Comparison of ENCODE assay signal across 15 cellular contexts in the genomic region with DNA sequence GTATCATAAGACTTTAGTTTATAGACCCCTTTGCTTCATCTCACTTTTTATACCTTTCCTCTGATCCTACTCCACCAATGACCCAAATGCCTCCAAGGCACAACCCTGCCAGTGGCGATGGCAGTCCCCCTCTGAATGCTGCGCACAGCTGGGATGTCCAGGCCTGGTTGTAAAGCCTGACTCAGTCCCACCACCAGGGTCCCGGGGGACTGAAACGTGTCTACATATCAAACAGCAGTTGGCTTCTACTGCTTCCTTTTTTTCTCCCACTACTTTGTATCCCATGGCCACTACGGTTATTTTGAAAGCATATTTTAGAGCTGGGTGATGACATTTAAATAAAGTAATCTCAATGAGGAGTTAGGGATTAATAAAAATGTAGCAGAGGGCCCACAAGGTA.
DNase-seq lines count a peak whose midpoint lies in the region; ATAC-seq and TF ChIP-seq lines count a peak whose summit lies in the region.
"Had no signal": no experiment of that assay in that cellular context is flagged by ENCODE, and none has a peak within 500 bp of the region (broad histone marks: within the 10 kb centered on the region; RNA-seq: fewer than 3 reads in every experiment).

No MANE protein-coding gene starts in this region.

- H3F3A ChIP-seq in GM23338 (replicated peaks; ENCODE audit: low read depth) = no peaks in the 10 kb centered on the region

- DNase-seq in BE2C = peak; percentile 41
- no peak for DNase-seq in GM23338 (ENCODE audit: low spot score)
- no peak for DNase-seq in esophagus muscularis mucosa (ENCODE audit: extremely low spot score)
- DNase-seq in H9 = no peak
- no peak for DNase-seq in OCI-M1 (lab: John Stamatoyannopoulos, UW)
- DNase-seq: 8988T; CD4-positive, alpha-beta memory T cell; DMS153; DMS79; GF-D8; HCEC 1CT had no signal

- no peak overlapping the region for H3K4me3 ChIP-seq in BE2C (ENCODE audit: low read depth, low read length)
- H3K4me3 ChIP-seq in GM23338 = no peak overlapping the region
- H3K4me3 ChIP-seq in esophagus muscularis mucosa = no peak overlapping the region

- no peak overlapping the region for H3K56ac ChIP-seq in H9 (ENCODE audit: insufficient read length, low read depth, low read length)

- no peak overlapping the region for H2BK15ac ChIP-seq in H9 (ENCODE audit: low read depth, low read length)

- no peak overlapping the region for H4K5ac ChIP-seq in H9 (ENCODE audit: insufficient read length, low read depth, low read length)

- H3K4ac ChIP-seq in H9 (ENCODE audit: low read depth, low read length) = no peak overlapping the region

- H3K18ac ChIP-seq in H9 (ENCODE audit: insufficient read length, low read depth, low read length) = no peak overlapping the region

- no peak overlapping the region for H2BK20ac ChIP-seq in H9 (ENCODE audit: low read depth, low read length, poor library complexity, severe bottlenecking)

- H3K4me1 Mint-ChIP-seq in GM23338 = no peaks in the 10 kb centered on the region
- peaks cover 0 to 6% of the 10 kb centered on the region in 2 experiments; a peak in 2 of 4 replicates for H3K4me1 Mint-ChIP-seq in H9
- H3K4me1 Mint-ChIP-seq: B cell; CD14-positive monocyte; CD4-positive, alpha-beta memory T cell had no signal

- TF ChIP-seq CTCF in BE2C (IDR thresholded peaks at IDR 0.05; ENCODE audit: low read depth, low read length) = no peak
- no peak for TF ChIP-seq CTCF in GM23338 (conservative IDR thresholded peaks at IDR 0.05; ENCODE audit: low read depth in 2 of 2)
- TF ChIP-seq CTCF in VCaP (conservative IDR thresholded peaks at IDR 0.05) = no peak
- no peak for TF ChIP-seq CTCF in esophagus muscularis mucosa (IDR thresholded peaks at IDR 0.05)
- TF ChIP-seq CTCF in H9 (conservative IDR thresholded peaks at IDR 0.05) = no peak

- no peaks in the 10 kb centered on the region for H3K9me2 ChIP-seq in GM23338 (ENCODE audit: insufficient read depth)

- no peak overlapping the region for H3K23ac ChIP-seq in H9 (ENCODE audit: insufficient read length, low read depth, low read length)

- no peak overlapping the region for H4K91ac ChIP-seq in H9 (ENCODE audit: insufficient read length, low read depth, low read length)

- peak overlapping the region; percentile 24 for H3K27ac Mint-ChIP-seq in GM23338
- H3K27ac Mint-ChIP-seq in H9 = no peak overlapping the region; a peak in 1 of 7 replicates
- H3K27ac Mint-ChIP-seq: B cell; CD14-positive monocyte; CD4-positive, alpha-beta memory T cell had no signal

- H3K36me3 Mint-ChIP-seq in GM23338 (ENCODE audit: low read depth) = peaks cover 3% of the 10 kb centered on the region; the same call in 2 of the 3 replicates
- peaks cover 0 to 6% (median 2%) of the 10 kb centered on the region in 3 experiments; a peak in 4 of 7 replicates for H3K36me3 Mint-ChIP-seq in H9 (ENCODE audit: insufficient read depth in 1 of 3, low read depth in 3 of 3)
- H3K36me3 Mint-ChIP-seq: CD14-positive monocyte; CD4-positive, alpha-beta memory T cell had no signal

- H4K20me1 ChIP-seq in GM23338 (replicated peaks; ENCODE audit: insufficient read depth) = no peaks in the 10 kb centered on the region
- no peaks in the 10 kb centered on the region for H4K20me1 ChIP-seq in H9 (ENCODE audit: control insufficient read depth, insufficient read depth, insufficient read length)

- no peak overlapping the region for H3K9ac ChIP-seq in H9 (ENCODE audit: extremely low read depth, insufficient read length, low read length)

- no peak overlapping the region for H2BK120ac ChIP-seq in H9 (ENCODE audit: low read depth, low read length, poor library complexity, severe bottlenecking)

- H3K9me3 Mint-ChIP-seq in GM23338 (peaks cover 7% of the 10 kb centered on the region; the same call in 1 of the 3 replicates), H9 (peaks cover 6 to 9% of the 10 kb centered on the region in 2 experiments; a peak in 4 of 5 replicates)

- H3K9me3 ChIP-seq in BE2C (no peaks in the 10 kb centered on the region), esophagus muscularis mucosa (no peaks in the 10 kb centered on the region), H9 (ENCODE audit: control insufficient read depth, low read depth, low read length) (no peaks in the 10 kb centered on the region)

- H2AFZ ChIP-seq in GM23338 = no peak overlapping the region; the same call in 1 of the 2 replicates
- no peak overlapping the region for H2AFZ ChIP-seq in H9 (ENCODE audit: low read length)

- H3K27me3 ChIP-seq in BE2C (no peaks in the 10 kb centered on the region; the same call in 1 of the 2 replicates), GM23338 (ENCODE audit: insufficient read depth) (no peaks in the 10 kb centered on the region), esophagus muscularis mucosa (no peaks in the 10 kb centered on the region), H9 (ENCODE audit: insufficient read depth, low read length) (no peaks in the 10 kb centered on the region)

- H3K4me2 ChIP-seq in GM23338 (no peak overlapping the region), H9 (ENCODE audit: insufficient read depth, insufficient read length, low read length) (no peak overlapping the region)

- intact Hi-C loops in esophagus muscularis mucosa (cut with DNase I) = no loop called here

- no peak overlapping the region for H3T11ph ChIP-seq in H9 (ENCODE audit: low read length)

- no peak overlapping the region for H2BK12ac ChIP-seq in H9 (ENCODE audit: insufficient read length, low read depth, low read length)

- H3K23me2 ChIP-seq in H9 (ENCODE audit: insufficient read length, low read depth, low read length, poor library complexity, severe bottlenecking) = no peaks in the 10 kb centered on the region

- H4K8ac ChIP-seq in H9 (replicated peaks; ENCODE audit: insufficient read length, low read depth, low read length) = no peak overlapping the region

- no peak overlapping the region for H2AK5ac ChIP-seq in H9 (ENCODE audit: insufficient read length, low read length)

- TF ChIP-seq EP300 in esophagus muscularis mucosa (IDR thresholded peaks at IDR 0.05) = no peak

- H3K27ac ChIP-seq in GM23338 (ENCODE audit: low read depth) (no peak overlapping the region), VCaP (peak overlapping the region; percentile 32; the same call in 1 of the 2 replicates), esophagus muscularis mucosa (replicated peaks in 1 of 4) (no peak overlapping the region), H9 (ENCODE audit: insufficient read length, low read depth, low read length) (no peak overlapping the region)

- no peaks in the 10 kb centered on the region for H3K36me3 ChIP-seq in BE2C
- peaks cover 4% of the 10 kb centered on the region; the same call in 1 of the 2 replicates for H3K36me3 ChIP-seq in GM23338 (ENCODE audit: insufficient read depth)
- H3K36me3 ChIP-seq in esophagus muscularis mucosa = no peaks in the 10 kb centered on the region

- no peak overlapping the region for H3K4me3 Mint-ChIP-seq in GM23338
- H3K4me3 Mint-ChIP-seq in H9 = no peak overlapping the region
- H3K4me3 Mint-ChIP-seq: B cell; CD14-positive monocyte; CD4-positive, alpha-beta memory T cell had no signal

- no peak overlapping the region for H3K14ac ChIP-seq in H9 (ENCODE audit: insufficient read depth, low read length)

- no peaks in the 10 kb centered on the region for H3K79me1 ChIP-seq in H9 (ENCODE audit: insufficient read depth, low read depth, low read length, poor library complexity, severe bottlenecking)

- WGBS in esophagus muscularis mucosa = 80% methylated on average over 5 of the region's 5 CpGs
- no CpG with 5 or more reads among the region's 5 CpGs for WGBS in H9 (ENCODE audit: extremely low coverage, insufficient read length, low lambda C conversion rate)

- no peak overlapping the region for H2BK5ac ChIP-seq in H9 (ENCODE audit: insufficient read length, low read length)

- H3K79me2 ChIP-seq in GM23338 (replicated peaks; ENCODE audit: insufficient read depth) (no peaks in the 10 kb centered on the region), H9 (ENCODE audit: insufficient read depth, low read length) (no peaks in the 10 kb centered on the region)

- H3K27me3 Mint-ChIP-seq in GM23338 (ENCODE audit: insufficient read depth, low read depth, poor library complexity) (peaks cover 4% of the 10 kb centered on the region), H9 (ENCODE audit: low read depth) (no peaks in the 10 kb centered on the region; the same call in 1 of the 2 replicates)
- H3K27me3 Mint-ChIP-seq: B cell; CD4-positive, alpha-beta memory T cell had no signal

- no peaks in the 10 kb centered on the region for H3K4me1 ChIP-seq in BE2C
- H3K4me1 ChIP-seq in GM23338 (ENCODE audit: insufficient read depth) = peaks cover 4% of the 10 kb centered on the region; the same call in 1 of the 2 replicates
- no peaks in the 10 kb centered on the region for H3K4me1 ChIP-seq in esophagus muscularis mucosa
- H3K4me1 ChIP-seq in H9 (ENCODE audit: insufficient read depth, low read length) = no peaks in the 10 kb centered on the region

- no peak for TF ChIP-seq POLR2A in esophagus muscularis mucosa (IDR thresholded peaks at IDR 0.05; ENCODE audit: low read depth)

- no peak for ATAC-seq in GM23338
- ATAC-seq in GM19035 (IDR thresholded peaks at IDR 0.05; ENCODE audit: unreplicated experiment) = no peak

TF ChIP-seq in GM23338, 12 proteins besides CTCF, POLR2A, EP300 and RAD21 (continues in another document):
- TF ChIP-seq, protein P1, sequence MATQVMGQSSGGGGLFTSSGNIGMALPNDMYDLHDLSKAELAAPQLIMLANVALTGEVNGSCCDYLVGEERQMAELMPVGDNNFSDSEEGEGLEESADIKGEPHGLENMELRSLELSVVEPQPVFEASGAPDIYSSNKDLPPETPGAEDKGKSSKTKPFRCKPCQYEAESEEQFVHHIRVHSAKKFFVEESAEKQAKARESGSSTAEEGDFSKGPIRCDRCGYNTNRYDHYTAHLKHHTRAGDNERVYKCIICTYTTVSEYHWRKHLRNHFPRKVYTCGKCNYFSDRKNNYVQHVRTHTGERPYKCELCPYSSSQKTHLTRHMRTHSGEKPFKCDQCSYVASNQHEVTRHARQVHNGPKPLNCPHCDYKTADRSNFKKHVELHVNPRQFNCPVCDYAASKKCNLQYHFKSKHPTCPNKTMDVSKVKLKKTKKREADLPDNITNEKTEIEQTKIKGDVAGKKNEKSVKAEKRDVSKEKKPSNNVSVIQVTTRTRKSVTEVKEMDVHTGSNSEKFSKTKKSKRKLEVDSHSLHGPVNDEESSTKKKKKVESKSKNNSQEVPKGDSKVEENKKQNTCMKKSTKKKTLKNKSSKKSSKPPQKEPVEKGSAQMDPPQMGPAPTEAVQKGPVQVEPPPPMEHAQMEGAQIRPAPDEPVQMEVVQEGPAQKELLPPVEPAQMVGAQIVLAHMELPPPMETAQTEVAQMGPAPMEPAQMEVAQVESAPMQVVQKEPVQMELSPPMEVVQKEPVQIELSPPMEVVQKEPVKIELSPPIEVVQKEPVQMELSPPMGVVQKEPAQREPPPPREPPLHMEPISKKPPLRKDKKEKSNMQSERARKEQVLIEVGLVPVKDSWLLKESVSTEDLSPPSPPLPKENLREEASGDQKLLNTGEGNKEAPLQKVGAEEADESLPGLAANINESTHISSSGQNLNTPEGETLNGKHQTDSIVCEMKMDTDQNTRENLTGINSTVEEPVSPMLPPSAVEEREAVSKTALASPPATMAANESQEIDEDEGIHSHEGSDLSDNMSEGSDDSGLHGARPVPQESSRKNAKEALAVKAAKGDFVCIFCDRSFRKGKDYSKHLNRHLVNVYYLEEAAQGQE (IDR thresholded peaks at IDR 0.05; ENCODE audit: unreplicated experiment) = no peak
- TF ChIP-seq JUNB (IDR thresholded peaks at IDR 0.05; ENCODE audit: unreplicated experiment) = no peak
